In genomic region chr12:15220961-15221885, GRCh38 we compare ENCODE assay signal across 1 cellular context.
A peak's percentile ranks its signal among the peaks of the same experiment; 100 is the strongest.
TF ChIP-seq lines count a peak whose summit lies in the region.

A gene with protein sequence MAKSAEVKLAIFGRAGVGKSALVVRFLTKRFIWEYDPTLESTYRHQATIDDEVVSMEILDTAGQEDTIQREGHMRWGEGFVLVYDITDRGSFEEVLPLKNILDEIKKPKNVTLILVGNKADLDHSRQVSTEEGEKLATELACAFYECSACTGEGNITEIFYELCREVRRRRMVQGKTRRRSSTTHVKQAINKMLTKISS (minus strand): TSS chr12:15221417. CDS start chr12:15217489, 3,928 bp downstream.

TF ChIP-seq in HepG2, 621 proteins besides CTCF, POLR2A, EP300 and RAD21 (continued from another document and continues in another):
- TF ChIP-seq ZNF280D (CRISPR knock-in tag; IDR thresholded peaks at IDR 0.05): no peak
- TF ChIP-seq TEAD3 (CRISPR knock-in tag; optimal IDR thresholded peaks at IDR 0.05; ENCODE audit: borderline replicate concordance): no peak
- no peak for TF ChIP-seq ZFAT (CRISPR knock-in tag; conservative IDR thresholded peaks at IDR 0.05)
- peak; percentile 20; the same call in 1 of the 2 replicates for TF ChIP-seq BCL6 (CRISPR knock-in tag; IDR thresholded peaks at IDR 0.05)
- no peak for TF ChIP-seq ZNF549 (CRISPR knock-in tag; IDR thresholded peaks at IDR 0.05)
- no peak for TF ChIP-seq CAMTA2 (CRISPR knock-in tag; IDR thresholded peaks at IDR 0.05; ENCODE audit: borderline replicate concordance)
- TF ChIP-seq LCORL (IDR thresholded peaks at IDR 0.05): no peak
- peak; percentile 31; the same call in 1 of the 2 replicates for TF ChIP-seq LCORL (CRISPR knock-in tag; IDR thresholded peaks at IDR 0.05)
- TF ChIP-seq ZNF670 (CRISPR knock-in tag; IDR thresholded peaks at IDR 0.05; ENCODE audit: borderline replicate concordance): no peak
- no peak for TF ChIP-seq ZNF780A (CRISPR knock-in tag; IDR thresholded peaks at IDR 0.05)
- TF ChIP-seq ZUFSP (CRISPR knock-in tag; IDR thresholded peaks at IDR 0.05; ENCODE audit: borderline replicate concordance): no peak
- no peak for TF ChIP-seq SRSF4 (IDR thresholded peaks at IDR 0.05; ENCODE audit: low read depth, low read length, poor library complexity, severe bottlenecking)
- peak; percentile 77 for TF ChIP-seq RNF2 (conservative IDR thresholded peaks at IDR 0.05; ENCODE audit: low read depth)
- no peak for TF ChIP-seq ZHX2 (IDR thresholded peaks at IDR 0.05; ENCODE audit: low read depth)
- TF ChIP-seq ZHX2 (CRISPR knock-in tag; IDR thresholded peaks at IDR 0.05; ENCODE audit: borderline replicate concordance): no peak
- no peak for TF ChIP-seq AGO1 (IDR thresholded peaks at IDR 0.05; ENCODE audit: low read depth, low read length, poor library complexity, severe bottlenecking)
- TF ChIP-seq GPN1 (CRISPR knock-in tag; IDR thresholded peaks at IDR 0.05; ENCODE audit: borderline replicate concordance): no peak
- no peak for TF ChIP-seq ZEB1 (IDR thresholded peaks at IDR 0.05; ENCODE audit: insufficient replicate concordance, low read depth)
- no peak for TF ChIP-seq PAF1 (CRISPR knock-in tag; IDR thresholded peaks at IDR 0.05)
- TF ChIP-seq HMG20B (CRISPR knock-in tag; conservative IDR thresholded peaks at IDR 0.05): no peak
- TF ChIP-seq KAT8 (CRISPR knock-in tag; IDR thresholded peaks at IDR 0.05): no peak
- TF ChIP-seq KLF13 (CRISPR knock-in tag; IDR thresholded peaks at IDR 0.05): 0 out of 2 replicates have a peak, but pooled peaks have one; percentile 27
- TF ChIP-seq, protein P1, sequence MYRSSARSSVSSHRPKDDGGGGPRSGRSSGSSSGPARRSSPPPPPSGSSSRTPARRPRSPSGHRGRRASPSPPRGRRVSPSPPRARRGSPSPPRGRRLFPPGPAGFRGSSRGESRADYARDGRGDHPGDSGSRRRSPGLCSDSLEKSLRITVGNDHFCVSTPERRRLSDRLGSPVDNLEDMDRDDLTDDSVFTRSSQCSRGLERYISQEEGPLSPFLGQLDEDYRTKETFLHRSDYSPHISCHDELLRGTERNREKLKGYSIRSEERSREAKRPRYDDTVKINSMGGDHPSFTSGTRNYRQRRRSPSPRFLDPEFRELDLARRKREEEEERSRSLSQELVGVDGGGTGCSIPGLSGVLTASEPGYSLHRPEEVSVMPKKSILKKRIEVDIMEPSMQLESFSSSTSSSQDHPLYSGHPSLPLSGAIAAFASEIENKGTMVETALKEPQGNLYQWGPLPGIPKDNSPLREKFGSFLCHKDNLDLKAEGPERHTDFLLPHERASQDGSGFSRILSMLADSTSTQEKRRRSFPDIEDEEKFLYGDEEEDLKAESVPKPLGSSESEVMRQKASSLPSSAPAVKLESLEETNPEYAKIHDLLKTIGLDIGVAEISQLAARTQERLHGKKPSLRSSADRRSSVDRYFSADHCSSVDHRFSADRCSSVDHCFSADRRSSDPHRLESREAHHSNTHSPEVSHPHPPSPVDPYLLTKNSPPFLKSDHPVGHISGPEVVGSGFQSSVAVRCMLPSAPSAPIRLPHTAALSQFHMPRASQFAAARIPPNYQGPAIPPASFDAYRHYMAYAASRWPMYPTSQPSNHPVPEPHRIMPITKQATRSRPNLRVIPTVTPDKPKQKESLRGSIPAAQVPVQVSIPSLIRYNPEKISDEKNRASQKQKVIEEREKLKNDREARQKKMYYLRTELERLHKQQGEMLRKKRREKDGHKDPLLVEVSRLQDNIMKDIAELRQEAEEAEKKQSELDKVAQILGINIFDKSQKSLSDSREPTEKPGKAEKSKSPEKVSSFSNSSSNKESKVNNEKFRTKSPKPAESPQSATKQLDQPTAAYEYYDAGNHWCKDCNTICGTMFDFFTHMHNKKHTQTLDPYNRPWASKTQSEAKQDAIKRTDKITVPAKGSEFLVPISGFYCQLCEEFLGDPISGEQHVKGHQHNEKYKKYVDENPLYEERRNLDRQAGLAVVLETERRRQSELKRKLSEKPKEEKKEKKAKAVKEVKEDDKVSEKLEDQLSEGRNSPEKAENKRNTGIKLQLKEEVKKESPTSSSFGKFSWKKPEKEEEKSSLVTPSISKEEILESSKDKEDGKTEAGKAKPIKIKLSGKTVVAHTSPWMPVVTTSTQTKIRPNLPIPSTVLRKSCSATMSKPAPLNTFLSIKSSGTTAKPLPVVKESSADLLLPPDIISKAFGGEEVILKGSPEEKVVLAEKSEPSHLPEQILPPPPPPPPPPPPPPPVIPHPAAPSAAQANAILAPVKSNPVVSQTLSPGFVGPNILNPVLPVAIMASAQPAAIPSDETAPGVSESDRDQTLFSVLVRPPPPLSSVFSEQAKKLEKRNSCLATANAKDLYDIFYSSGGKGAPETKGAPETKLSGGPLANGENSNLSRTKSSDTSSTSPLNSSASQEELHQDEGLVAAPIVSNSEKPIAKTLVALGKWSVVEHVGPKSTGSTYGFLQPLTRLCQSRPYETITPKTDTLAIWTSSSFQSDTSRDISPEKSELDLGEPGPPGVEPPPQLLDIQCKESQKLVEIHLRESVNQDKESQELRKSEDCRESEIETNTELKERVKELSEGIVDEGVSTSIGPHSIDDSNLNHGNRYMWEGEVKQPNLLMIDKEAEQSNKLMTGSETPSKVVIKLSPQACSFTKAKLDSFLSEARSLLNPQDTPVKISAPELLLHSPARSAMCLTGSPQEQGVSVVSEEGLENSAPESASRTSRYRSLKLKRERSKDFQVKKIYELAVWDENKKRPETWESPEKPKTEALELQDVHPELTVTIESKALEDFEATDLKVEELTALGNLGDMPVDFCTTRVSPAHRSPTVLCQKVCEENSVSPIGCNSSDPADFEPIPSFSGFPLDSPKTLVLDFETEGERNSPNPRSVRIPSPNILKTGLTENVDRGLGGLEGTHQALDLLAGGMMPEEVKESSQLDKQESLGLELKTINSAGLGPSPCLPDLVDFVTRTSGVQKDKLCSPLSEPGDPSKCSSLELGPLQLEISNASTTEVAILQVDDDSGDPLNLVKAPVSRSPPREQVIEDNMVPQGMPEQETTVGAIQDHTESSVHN (CRISPR knock-in tag; IDR thresholded peaks at IDR 0.05): no peak
- TF ChIP-seq MAZ (IDR thresholded peaks at IDR 0.05; ENCODE audit: borderline replicate concordance, low read depth, low read length): no peak
- TF ChIP-seq MAZ (CRISPR knock-in tag; IDR thresholded peaks at IDR 0.05; ENCODE audit: low read depth): peak; percentile 20; the same call in 1 of the 2 replicates
- no peak for TF ChIP-seq ZNF547 (CRISPR knock-in tag; IDR thresholded peaks at IDR 0.05)
- no peak for TF ChIP-seq SP140L (CRISPR knock-in tag; IDR thresholded peaks at IDR 0.05; ENCODE audit: borderline replicate concordance)
- TF ChIP-seq ZNF839 (CRISPR knock-in tag; IDR thresholded peaks at IDR 0.05; ENCODE audit: borderline replicate concordance): no peak
- TF ChIP-seq, protein P2, sequence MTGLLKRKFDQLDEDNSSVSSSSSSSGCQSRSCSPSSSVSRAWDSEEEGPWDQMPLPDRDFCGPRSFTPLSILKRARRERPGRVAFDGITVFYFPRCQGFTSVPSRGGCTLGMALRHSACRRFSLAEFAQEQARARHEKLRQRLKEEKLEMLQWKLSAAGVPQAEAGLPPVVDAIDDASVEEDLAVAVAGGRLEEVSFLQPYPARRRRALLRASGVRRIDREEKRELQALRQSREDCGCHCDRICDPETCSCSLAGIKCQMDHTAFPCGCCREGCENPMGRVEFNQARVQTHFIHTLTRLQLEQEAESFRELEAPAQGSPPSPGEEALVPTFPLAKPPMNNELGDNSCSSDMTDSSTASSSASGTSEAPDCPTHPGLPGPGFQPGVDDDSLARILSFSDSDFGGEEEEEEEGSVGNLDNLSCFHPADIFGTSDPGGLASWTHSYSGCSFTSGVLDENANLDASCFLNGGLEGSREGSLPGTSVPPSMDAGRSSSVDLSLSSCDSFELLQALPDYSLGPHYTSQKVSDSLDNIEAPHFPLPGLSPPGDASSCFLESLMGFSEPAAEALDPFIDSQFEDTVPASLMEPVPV (CRISPR knock-in tag; IDR thresholded peaks at IDR 0.05): no peak
- 0 out of 2 replicates have a peak, but pooled peaks have one; percentile 51 for TF ChIP-seq ZNF891 (CRISPR knock-in tag; IDR thresholded peaks at IDR 0.05)
- TF ChIP-seq ERF (CRISPR knock-in tag; IDR thresholded peaks at IDR 0.05): 0 out of 2 replicates have a peak, but pooled peaks have one; percentile 20
- peak; percentile 33 for TF ChIP-seq TBL1XR1 (IDR thresholded peaks at IDR 0.05; ENCODE audit: borderline replicate concordance, low read length, partially characterized antibody)
